ENCODE assay signal across 8 cellular contexts in the genomic region with DNA sequence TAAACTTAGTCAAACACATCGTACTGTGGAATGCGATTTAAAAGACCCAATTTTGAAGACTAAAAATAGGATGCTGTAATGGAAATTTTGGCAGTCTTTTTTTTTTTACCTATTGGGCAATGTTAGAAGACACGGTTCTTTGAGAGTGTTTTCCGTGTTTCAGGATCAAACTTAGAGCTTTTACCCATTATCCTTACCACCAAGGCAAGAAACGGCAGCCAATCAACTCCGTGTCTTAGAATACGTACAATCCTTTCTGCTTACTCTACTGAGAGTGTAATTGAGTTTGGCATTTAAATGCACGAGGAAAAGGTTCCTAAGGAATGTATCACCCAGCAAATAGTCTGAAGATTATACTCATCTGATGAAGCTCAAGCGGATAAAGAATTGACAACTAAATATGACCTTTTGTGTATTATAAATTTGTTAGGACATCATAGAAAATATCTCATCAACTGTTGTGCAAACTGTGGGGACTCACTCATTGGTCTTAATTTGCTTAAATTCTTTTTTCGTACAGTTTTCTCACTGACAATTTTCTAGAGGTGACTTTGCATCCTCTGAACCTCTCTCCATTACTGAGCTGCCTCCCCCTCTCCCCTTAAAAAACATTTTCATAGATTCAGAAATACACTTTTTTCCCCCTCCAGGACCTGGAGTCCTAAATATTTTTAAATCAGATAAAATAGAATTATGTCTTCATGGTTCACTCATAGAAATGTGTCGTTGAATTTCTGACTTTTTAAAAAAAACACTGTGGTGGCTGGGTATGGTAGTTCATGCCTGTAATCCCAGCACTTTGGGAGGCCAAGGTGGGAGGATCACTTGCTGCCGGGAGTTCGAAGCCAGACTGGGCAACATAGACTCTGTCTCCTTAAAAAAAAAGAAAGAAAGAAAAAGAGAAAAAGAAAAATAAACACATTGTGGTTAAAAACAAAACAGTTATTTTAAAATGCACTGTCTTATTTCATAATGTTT. TPM values are rescaled to one million over a fixed set of nuclear protein-coding genes. Genes with fewer than 3 reads are reported as not detected.
DNase-seq lines count a peak whose midpoint lies in the region; ATAC-seq and TF ChIP-seq lines count a peak whose summit lies in the region.

No MANE protein-coding gene starts in this region.

- no peaks in the 10 kb centered on the region for H3K36me3 ChIP-seq in cardiac muscle cell
- H3K36me3 ChIP-seq in Panc1 (ENCODE audit: control insufficient read depth, insufficient read depth, low read length) = no peaks in the 10 kb centered on the region; the same call in none of the 2 replicates
- no peaks in the 10 kb centered on the region for H3K36me3 ChIP-seq in muscle layer of colon (ENCODE audit: insufficient read depth, low read length)

- H3K27me3 ChIP-seq in cardiac muscle cell (no peaks in the 10 kb centered on the region), Panc1 (ENCODE audit: control insufficient read depth, insufficient read depth, low read length) (no peaks in the 10 kb centered on the region), muscle layer of colon (ENCODE audit: control insufficient read depth in 1 of 2, insufficient read depth in 2 of 2, low read length in 2 of 2) (no peaks in the 10 kb centered on the region)

- ATAC-seq in Right ventricle myocardium inferior (no peak), Panc1 (no peak), GM21367 (IDR thresholded peaks at IDR 0.05; ENCODE audit: unreplicated experiment) (no peak)

- H3K27ac ChIP-seq in cardiac muscle cell (peak overlapping the region; percentile 74), Panc1 (ENCODE audit: low read length) (peak overlapping the region; percentile 88), cingulate gyrus (ENCODE audit: low read depth, low read length) (peak overlapping the region; percentile 86), muscle layer of colon (ENCODE audit: low read depth, low read length) (peak overlapping the region; percentile 95)

- TSS peak; percentile 82 for BruUV-seq in Panc1 (replicated peaks; lab: Mats Ljungman, UMichigan)

- H3K4me1 ChIP-seq in cardiac muscle cell (ENCODE audit: low read depth) (peaks cover 3% of the 10 kb centered on the region), Panc1 (ENCODE audit: control insufficient read depth, insufficient read depth, low read length) (peaks cover 25% of the 10 kb centered on the region), muscle layer of colon (ENCODE audit: insufficient read depth, low read length) (peaks cover 43% of the 10 kb centered on the region)

- H3K4me3 ChIP-seq in cardiac muscle cell (peak overlapping the region; percentile 78), Panc1 (ENCODE audit: low read depth in 2 of 2, low read length in 2 of 2) (peak overlapping the region; percentile 69 to 100), muscle layer of colon (ENCODE audit: low read depth in 1 of 2, low read length in 2 of 2) (peak overlapping the region; percentile 92 to 100)

- H3K9me3 ChIP-seq in cardiac muscle cell (ENCODE audit: low read depth) = no peaks in the 10 kb centered on the region
- no peaks in the 10 kb centered on the region for H3K9me3 ChIP-seq in Panc1 (ENCODE audit: control insufficient read depth, insufficient read depth, low read depth, low read length)
- no peaks in the 10 kb centered on the region for H3K9me3 ChIP-seq in muscle layer of colon (ENCODE audit: low read length)

- in situ Hi-C loops in Panc1 (cut with HindIII; ENCODE audit: low pct_unique_long_range_greater_than_20kb, low sequenced_read_pairs) = no loop called here

- POLR2A ChIA-PET in Panc1 (lab: Charles Lee) = no interaction called here

- TF ChIP-seq CTCF in cardiac muscle cell (IDR thresholded peaks at IDR 0.05; ENCODE audit: low read depth, low read length) (no peak), Panc1 (IDR thresholded peaks at IDR 0.05) (no peak)

- DNase-seq in cardiac muscle cell (ENCODE audit: low read depth in 1 of 2, low spot score in 1 of 2) (peak; percentile 11 to 81), Right ventricle myocardium inferior (ENCODE audit: missing footprints) (no peak), Panc1 (ENCODE audit: low read depth, low spot score) (peak; percentile 52), OCI-M2 (lab: John Stamatoyannopoulos, UW; ENCODE audit: unreplicated experiment) (no peak), DMS114 treated with DMSO at 0.1 percent for 48 hours (lab: John Stamatoyannopoulos, UW; ENCODE audit: unreplicated experiment) (no peak)

- peak overlapping the region; percentile 67 for H3K9ac ChIP-seq in muscle layer of colon (ENCODE audit: low read length)

- CTCF ChIA-PET in Panc1 (lab: Charles Lee) = interaction anchor here (0.7 kb wide), 2 partner anchors 12 to 146 kb away, joined by 3 to 4 read pairs; no protein-coding TSS in a partner anchor

- intact Hi-C loops in Right ventricle myocardium inferior (cut with DNase I) (loop anchor here (2.0 kb wide), 4 partner anchors 29 to 131 kb away; no protein-coding TSS in a partner anchor), Panc1 (cut with micrococcal nuclease; ENCODE audit: unreplicated experiment) (loop anchor here (5.0 kb wide), 1 partner anchor 1735 kb away; no protein-coding TSS in a partner anchor)

RNA-seq across cellular contexts. Expression of a gene that starts 1.3 kb away (rescaled TPM):
- total RNA-seq in cardiac muscle cell (14.1 and 17.9 TPM in 2 replicates), Right ventricle myocardium inferior (18.4 TPM), Panc1 (2021; ENCODE audit: unreplicated experiment) (18.5 TPM)
- 13.1 and 14.9 TPM in 2 replicates for polyA plus RNA-seq in cardiac muscle cell
- polyA plus RNA-seq in Panc1 (2012; ENCODE audit: insufficient read length) = 10.6 TPM

RNA-seq across cellular contexts. Expression of a gene that starts 1.5 kb away (rescaled TPM):
- total RNA-seq in cardiac muscle cell (5.7 and 7.3 TPM in 2 replicates), Right ventricle myocardium inferior (18.0 TPM), Panc1 (2021; ENCODE audit: unreplicated experiment) (21.0 TPM)
- 9.4 and 12.0 TPM in 2 replicates for polyA plus RNA-seq in cardiac muscle cell
- polyA plus RNA-seq in Panc1 (2012; ENCODE audit: insufficient read length) = 13.8 TPM

Comparison
In these comparisons a context has a peak if more than half of its experiments do, and no peak if none do; other contexts are left out.
1. DNase-seq: peak in cardiac muscle cell (2 of 2) and Panc1 (single experiment); none in Right ventricle myocardium inferior (single experiment), OCI-M2 (single experiment) and DMS114 treated with DMSO at 0.1 percent for 48 hours (single experiment).
2. Peak in every context shown above with its lines, with median percentiles within 50 percentile points of each other: H3K27ac ChIP-seq and H3K4me3 ChIP-seq.